Comparison of ENCODE assay signal across 1 cellular context in genomic region chr4:186687263-186687662, GRCh38.
TF ChIP-seq lines count a peak whose summit lies in the region.

No MANE protein-coding gene starts in this region.

TF ChIP-seq in WTC11, 78 proteins besides CTCF, POLR2A, EP300 and RAD21 (continued from another document):
- TF ChIP-seq AR (CRISPR knock-in tag; IDR thresholded peaks at IDR 0.05) (no peak), GRHL2 (CRISPR knock-in tag; IDR thresholded peaks at IDR 0.05; ENCODE audit: insufficient replicate concordance, severe bottlenecking) (no peak), RORB (CRISPR knock-in tag; IDR thresholded peaks at IDR 0.05) (no peak), NR3C1 (CRISPR knock-in tag; conservative IDR thresholded peaks at IDR 0.05; ENCODE audit: low read depth) (no peak)
